Comparison of ENCODE assay signal across 8 cellular contexts in genomic region chr12:121748571-121749265, GRCh38. TPM values are rescaled to one million over a fixed set of nuclear protein-coding genes. Genes with fewer than 3 reads are reported as not detected.
DNase-seq lines count a peak whose midpoint lies in the region; ATAC-seq and TF ChIP-seq lines count a peak whose summit lies in the region.

No MANE protein-coding gene starts in this region.

- no peaks in the 10 kb centered on the region for H3K9me2 ChIP-seq in PC-3 (replicated peaks; ENCODE audit: low read length)

- peak overlapping the region; percentile 21 for H3K27ac ChIP-seq in PC-3 (ENCODE audit: low read length)

- BruUV-seq in PC-3 (replicated peaks; lab: Mats Ljungman, UMichigan), result no TSS peak

- H3K36me3 ChIP-seq in PC-3 (ENCODE audit: low read depth, low read length) (peaks cover 6% of the 10 kb centered on the region; the same call in 1 of the 2 replicates), mucosa of descending colon (ENCODE audit: low read depth) (no peaks in the 10 kb centered on the region)

- no peaks in the 10 kb centered on the region for H3K79me2 ChIP-seq in PC-3 (ENCODE audit: low read length)

- ATAC-seq in PC-3, result peak; percentile 92
- ATAC-seq in mucosa of descending colon, result no peak

- H3F3A ChIP-seq in PC-3 (ENCODE audit: low read length, unreplicated experiment), result no peaks in the 10 kb centered on the region

- H3K4me3 ChIP-seq in PC-3 (ENCODE audit: low read length) (no peak overlapping the region), mucosa of descending colon (no peak overlapping the region)

- POLR2A ChIA-PET in PC-3 (lab: Charles Lee; ENCODE audit: unreplicated experiment), result no interaction called here

- H2AFZ ChIP-seq in PC-3 (ENCODE audit: low read length), result no peak overlapping the region

- H3K4me2 ChIP-seq in PC-3 (ENCODE audit: low read length), result no peak overlapping the region

- H3K9me3 ChIP-seq in PC-3 (ENCODE audit: low read length) (no peaks in the 10 kb centered on the region), mucosa of descending colon (no peaks in the 10 kb centered on the region)

- no peak overlapping the region for H3K9ac ChIP-seq in PC-3 (ENCODE audit: low read length)

- intact Hi-C loops in PC-3 (cut with micrococcal nuclease) (no loop called here), mucosa of descending colon (cut with DNase I, micrococcal nuclease) (no loop called here)

- H4K20me1 ChIP-seq in PC-3 (ENCODE audit: low read length), result no peaks in the 10 kb centered on the region

- H3K4me1 ChIP-seq in PC-3 (ENCODE audit: insufficient read depth, low read length) (no peaks in the 10 kb centered on the region; the same call in 1 of the 2 replicates), mucosa of descending colon (ENCODE audit: low read depth) (no peaks in the 10 kb centered on the region)

- no peaks in the 10 kb centered on the region for H3K27me3 ChIP-seq in PC-3 (ENCODE audit: low read length)

- TF ChIP-seq CTCF in PC-3 (conservative IDR thresholded peaks at IDR 0.05; ENCODE audit: low read depth, low read length), result no peak
- TF ChIP-seq CTCF in mucosa of descending colon (IDR thresholded peaks at IDR 0.05), result no peak

- DNase-seq in NCI-H82 (lab: John Stamatoyannopoulos, UW) (peak; percentile 30), NCI-H82 treated with DMSO at 0.1 percent for 48 hours (lab: John Stamatoyannopoulos, UW; ENCODE audit: unreplicated experiment) (no peak), PC-3 (peak; percentile 37), cerebellar cortex (ENCODE audit: low spot score) (peak; percentile 84), mucosa of gallbladder (ENCODE audit: low spot score) (peak; percentile 40), NCI-H146 (lab: John Stamatoyannopoulos, UW) (no peak), mucosa of descending colon (no peak), HuH-7 (ENCODE audit: low spot score) (no peak)

- CTCF ChIA-PET in PC-3 (lab: Charles Lee), result no interaction called here

RNA-seq across cellular contexts. Expression of gene TMEM120B, which starts 36.2 kb away (rescaled TPM):
- 18.5 and 25.4 TPM in 2 replicates for total RNA-seq in PC-3 (2014; rRNA removed)
- 11.6 TPM for total RNA-seq in mucosa of gallbladder
- total RNA-seq in mucosa of descending colon, result 10 to 100 TPM in 1 of 3 donors, 1 to 10 TPM in 2; 6.0 to 10.3 (median 6.4) TPM

RNA-seq across cellular contexts. Expression of gene RHOF, which starts 44.8 kb away (rescaled TPM):
- 232 TPM in 2 replicates for total RNA-seq in PC-3 (2014; rRNA removed)
- total RNA-seq in mucosa of gallbladder, result 30.8 TPM
- 10 to 100 TPM; 45.5 to 86.7 (median 83.2) TPM for total RNA-seq in mucosa of descending colon

RNA-seq across cellular contexts. Expression of gene SETD1B, which starts 55.1 kb away (rescaled TPM):
- total RNA-seq in PC-3 (2014; rRNA removed), result 7.5 and 13.0 TPM in 2 replicates
- 35.5 TPM for total RNA-seq in mucosa of gallbladder
- total RNA-seq in mucosa of descending colon, result 10 to 100 TPM; 23.8 to 38.3 (median 27.5) TPM

Comparison
In these comparisons a context has a peak if more than half of its experiments do, and no peak if none do; other contexts are left out.
1. DNase-seq: peak in NCI-H82 (single experiment), PC-3 (single experiment), cerebellar cortex (single experiment) and mucosa of gallbladder (single experiment); none in NCI-H82 treated with DMSO at 0.1 percent for 48 hours (single experiment), NCI-H146 (single experiment), mucosa of descending colon (0 of 3) and HuH-7 (single experiment).